ENCODE assay signal across 1 cellular context in genomic region chr12:14696265-14696741, GRCh38.
TF ChIP-seq lines count a peak whose summit lies in the region.

TSS of gene GUCY2C (minus strand) at chr12:14696599. CDS start at chr12:14696448, 151 bp downstream.

TF ChIP-seq in WTC11, 78 proteins besides CTCF, POLR2A, EP300 and RAD21 (continued from another document):
- TF ChIP-seq PRDM15 (CRISPR knock-in tag; IDR thresholded peaks at IDR 0.05) (no peak), ZBTB21 (CRISPR knock-in tag; IDR thresholded peaks at IDR 0.05; ENCODE audit: borderline replicate concordance) (no peak), ATF6 (CRISPR knock-in tag; IDR thresholded peaks at IDR 0.05) (no peak), SP1 (CRISPR knock-in tag; conservative IDR thresholded peaks at IDR 0.05) (no peak), ZBTB43 (CRISPR knock-in tag; IDR thresholded peaks at IDR 0.05) (no peak), RELA (CRISPR knock-in tag; IDR thresholded peaks at IDR 0.05; ENCODE audit: borderline replicate concordance) (no peak), ATF1 (CRISPR knock-in tag; IDR thresholded peaks at IDR 0.05) (no peak), ATF2 (CRISPR knock-in tag; IDR thresholded peaks at IDR 0.05; ENCODE audit: borderline replicate concordance, low read depth) (no peak), ZNF121 (CRISPR knock-in tag; IDR thresholded peaks at IDR 0.05) (no peak), FOXP4 (CRISPR knock-in tag; IDR thresholded peaks at IDR 0.05) (no peak), TEAD4 (CRISPR knock-in tag; IDR thresholded peaks at IDR 0.05) (no peak), NR1H2 (CRISPR knock-in tag; IDR thresholded peaks at IDR 0.05) (no peak)
